In genomic region chr5:92527311-92528078, GRCh38 we compare ENCODE assay signal across 1 cellular context.
TF ChIP-seq lines count a peak whose summit lies in the region.

No MANE protein-coding gene starts in this region.

TF ChIP-seq in GM12878, 131 proteins besides CTCF, POLR2A, EP300 and RAD21:
- TF ChIP-seq MEF2A (IDR thresholded peaks at IDR 0.05; ENCODE audit: insufficient read depth, low read depth, low read length) (peak; percentile 75; the same call in 1 of the 2 replicates), IRF5 (IDR thresholded peaks at IDR 0.05; ENCODE audit: borderline replicate concordance) (no peak), JUNB (IDR thresholded peaks at IDR 0.05) (peak; percentile 25; the same call in 1 of the 2 replicates), ELK1 (IDR thresholded peaks at IDR 0.05; ENCODE audit: low read depth, low read length) (no peak)
TF ChIP-seq in GM12878: peak in this region for 2.
